In the genomic region with DNA sequence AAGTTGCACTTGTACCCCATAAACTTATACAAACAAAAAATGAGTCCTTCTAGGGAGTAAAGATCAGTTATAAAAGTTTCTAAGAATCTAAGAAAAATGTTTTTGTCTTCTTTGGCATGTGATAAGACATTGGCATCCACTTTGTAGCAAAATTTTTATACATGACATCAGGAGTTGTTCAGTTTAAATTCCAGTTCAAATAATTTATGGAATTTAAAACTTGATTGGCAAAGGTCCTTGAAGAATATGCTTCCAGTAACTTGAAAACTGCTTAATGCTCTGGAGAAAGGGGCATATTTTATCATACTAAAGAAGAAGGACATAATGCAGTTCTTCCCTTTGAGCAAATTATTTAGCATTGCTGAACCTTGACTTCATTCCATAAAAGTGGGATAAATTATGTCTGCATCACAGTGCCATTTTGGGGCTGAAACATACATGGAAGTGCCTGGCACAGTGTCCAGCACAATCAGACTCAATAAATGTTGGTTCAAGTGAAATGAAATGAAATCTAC, we compare ENCODE assay signal across 25 cellular contexts.
"Had no signal": no experiment of that assay in that cellular context is flagged by ENCODE, and none has a peak within 500 bp of the region (broad histone marks: within the 10 kb centered on the region; RNA-seq: fewer than 3 reads in every experiment).

No MANE protein-coding gene starts in this region.

- H3K4me3 ChIP-seq: hepatocyte, lung, neural progenitor cell, prostate gland, right lobe of liver, spleen, tibial nerve, upper lobe of right lung, vagina had no signal

- H3K4me2 ChIP-seq: hepatocyte, neural progenitor cell had no signal

- H3K27ac ChIP-seq: hepatocyte, neural progenitor cell, parathyroid adenoma, prostate gland, right lobe of liver, spleen, tibial nerve, upper lobe of right lung, vagina had no signal

- H3K27me3 ChIP-seq: hepatocyte, neural progenitor cell, right lobe of liver, spleen, tibial nerve, upper lobe of right lung, vagina had no signal

- H3K4me1 ChIP-seq: neural progenitor cell, parathyroid adenoma, prostate gland, right lobe of liver, spleen, upper lobe of right lung had no signal

- H3K9me3 ChIP-seq: prostate gland, right lobe of liver, spleen, tibial nerve, upper lobe of right lung, vagina had no signal

- DNase-seq: cortex of kidney; effector memory CD4-positive, alpha-beta T cell; foreskin melanocyte; head of caudate nucleus; left colon; left ventricle myocardium superior; mesenchymal stem cell; midbrain; nucleus accumbens; right lobe of liver; spleen; stimulated activated CD4-positive, alpha-beta T cell treated with anti-CD3 and anti-CD28 coated beads, Interleukin-15, amount 100 ng/mL, for 24 hours; stimulated activated CD4-positive, alpha-beta T cell treated with anti-CD3 and anti-CD28 coated beads, Interleukin-1b, Interleukin-23, amount 100 ng/mL, for 48 hours; stimulated activated CD4-positive, alpha-beta T cell treated with anti-CD3 and anti-CD28 coated beads, Interleukin-4, amount 100 ng/mL, for 24 hours; upper lobe of right lung had no signal

- H3K9ac ChIP-seq: neural progenitor cell, parathyroid adenoma had no signal

- H3K79me2 ChIP-seq: hepatocyte, parathyroid adenoma had no signal

- H2AFZ ChIP-seq: hepatocyte, neural progenitor cell, parathyroid adenoma had no signal

- H3K36me3 ChIP-seq: neural progenitor cell, prostate gland, right lobe of liver, spleen, tibial nerve, upper lobe of right lung, vagina had no signal

- ATAC-seq: esophagus mucosa; left colon; left ventricle myocardium superior; natural killer cell treated with Interleukin-12 subunit alpha and Interleukin-12 subunit beta and Interleukin-15 and Interleukin-18, amount 100 ng/mL, for 72 hours; right lobe of liver; stimulated activated memory B cell treated with anti-CD40 and anti-IgM and Interleukin-4, amounts not matched to agents 10 μg/mL and 1 μg/mL and 100 μg/mL, for 72 hours; upper lobe of right lung had no signal
